1 cellular context compared by ENCODE assay signal in genomic region chr11:46315033-46315738, GRCh38.
TF ChIP-seq lines count a peak whose summit lies in the region.

No MANE protein-coding gene starts in this region.

TF ChIP-seq in H1, 55 proteins besides CTCF, POLR2A, EP300 and RAD21:
- TF ChIP-seq RXRA (IDR thresholded peaks at IDR 0.05; ENCODE audit: insufficient read depth, low read depth, low read length), result no peak
- peak in 1 of 2 experiments; percentile 52; a peak in 1 of 4 replicates for TF ChIP-seq SIN3A (conservative IDR thresholded peaks at IDR 0.05 in 1 of 2, IDR thresholded peaks at IDR 0.05 in 1 of 2; ENCODE audit: low read depth in 1 of 2, low read length in 2 of 2)
- TF ChIP-seq USF2 (IDR thresholded peaks at IDR 0.05; ENCODE audit: low read length), result peak; percentile 80
- peak; percentile 33; the same call in 1 of the 2 replicates for TF ChIP-seq SP1 (IDR thresholded peaks at IDR 0.05; ENCODE audit: low read depth, low read length)
- TF ChIP-seq CHD2 (IDR thresholded peaks at IDR 0.05; ENCODE audit: low read length), result 0 out of 2 replicates have a peak, but pooled peaks have one; percentile 24
- TF ChIP-seq ZNF274 (IDR thresholded peaks at IDR 0.05; ENCODE audit: borderline replicate concordance, extremely low read depth, low read length), result no peak
- TF ChIP-seq TAF1 (IDR thresholded peaks at IDR 0.05; ENCODE audit: low read depth, low read length), result no peak
- TF ChIP-seq CBX8 (IDR thresholded peaks at IDR 0.05; ENCODE audit: borderline replicate concordance, low read depth, low read length), result no peak
- peak; percentile 77 for TF ChIP-seq ATF3 (IDR thresholded peaks at IDR 0.05; ENCODE audit: insufficient read depth, low read depth, low read length)
- 0 out of 2 replicates have a peak, but pooled peaks have one; percentile 30 for TF ChIP-seq CREB1 (IDR thresholded peaks at IDR 0.05)
TF ChIP-seq in H1: peak in this region for 6.
